ENCODE assay signal across 19 cellular contexts in genomic region chr10:124151466-124152095, GRCh38. TPM values are rescaled to one million over a fixed set of nuclear protein-coding genes. Genes with fewer than 3 reads are reported as not detected.
DNase-seq lines count a peak whose midpoint lies in the region; ATAC-seq and TF ChIP-seq lines count a peak whose summit lies in the region.
"Had no signal": no experiment of that assay in that cellular context is flagged by ENCODE, and none has a peak within 500 bp of the region (broad histone marks: within the 10 kb centered on the region; RNA-seq: fewer than 3 reads in every experiment).

No MANE protein-coding gene starts in this region.

- peaks cover 7% of the 10 kb centered on the region for H3K4me1 Mint-ChIP-seq in activated naive CD4-positive, alpha-beta T cell treated with anti-CD3 and anti-CD28 coated beads for 36 hours (ENCODE audit: low read depth)
- peaks cover 3% of the 10 kb centered on the region for H3K4me1 Mint-ChIP-seq in activated T-helper 2 cell treated with anti-CD3 and anti-CD28 coated beads, Interferon-gamma antibody, Interleukin-2, Interleukin-4, amounts not matched to agents 10 μg/mL and 5 μg/mL and 100 μg/mL, durations not matched to agents 14 hours and 24 hours and 36 hours (ENCODE audit: low read depth)
- H3K4me1 Mint-ChIP-seq: central memory CD8-positive, alpha-beta T cell had no signal

- H3K4me2 ChIP-seq in BLaER1 (peak overlapping the region; percentile 89), OCI-LY1 (ENCODE audit: low read length) (no peak overlapping the region)

- TF ChIP-seq POLR2A in esophagus muscularis mucosa (IDR thresholded peaks at IDR 0.05; ENCODE audit: low read depth) (no peak), lower leg skin (IDR thresholded peaks at IDR 0.05) (no peak)

- H3K36me3 ChIP-seq in BLaER1 (no peaks in the 10 kb centered on the region), OCI-LY1 (ENCODE audit: insufficient read depth, low read length) (no peaks in the 10 kb centered on the region), esophagus muscularis mucosa (no peaks in the 10 kb centered on the region), rectal smooth muscle tissue (ENCODE audit: control insufficient read depth, insufficient read depth, low read length) (no peaks in the 10 kb centered on the region)

- no peaks in the 10 kb centered on the region for H3K9me3 Mint-ChIP-seq in activated naive CD4-positive, alpha-beta T cell treated with anti-CD3 and anti-CD28 coated beads for 36 hours
- no peaks in the 10 kb centered on the region for H3K9me3 Mint-ChIP-seq in activated T-helper 2 cell treated with anti-CD3 and anti-CD28 coated beads, Interferon-gamma antibody, Interleukin-2, Interleukin-4, amounts not matched to agents 10 μg/mL and 5 μg/mL and 100 μg/mL, durations not matched to agents 14 hours and 24 hours and 36 hours
- H3K9me3 Mint-ChIP-seq: natural killer cell had no signal

- TF ChIP-seq CTCF in OCI-LY1 (IDR thresholded peaks at IDR 0.05; ENCODE audit: low read length) (no peak), esophagus muscularis mucosa (IDR thresholded peaks at IDR 0.05) (no peak), lower leg skin (IDR thresholded peaks at IDR 0.05) (no peak)

- no peaks in the 10 kb centered on the region for H3K9me2 ChIP-seq in OCI-LY1 (ENCODE audit: low read depth, low read length)

- no peak overlapping the region for H2AFZ ChIP-seq in OCI-LY1 (ENCODE audit: low read length)

- no peak overlapping the region for H3K9ac ChIP-seq in BLaER1
- no peak overlapping the region for H3K9ac ChIP-seq in OCI-LY1 (ENCODE audit: low read length)
- no peak overlapping the region for H3K9ac ChIP-seq in rectal smooth muscle tissue (ENCODE audit: low read length)

- H3K4me1 ChIP-seq in BLaER1 = peaks cover 87% of the 10 kb centered on the region
- peaks cover 72% of the 10 kb centered on the region for H3K4me1 ChIP-seq in OCI-LY1 (ENCODE audit: insufficient read depth, low read length, severe bottlenecking)
- H3K4me1 ChIP-seq in esophagus muscularis mucosa = peaks cover 31 to 45% (median 40%) of the 10 kb centered on the region in 4 donors
- peaks cover 25% of the 10 kb centered on the region for H3K4me1 ChIP-seq in rectal smooth muscle tissue (ENCODE audit: control insufficient read depth, insufficient read depth, low read length)

- H3K4me3 ChIP-seq in BLaER1 (no peak overlapping the region), OCI-LY1 (ENCODE audit: low read depth, low read length, poor library complexity, severe bottlenecking) (no peak overlapping the region), esophagus muscularis mucosa (no peak overlapping the region), rectal smooth muscle tissue (ENCODE audit: low read length) (no peak overlapping the region), lower leg skin (ENCODE audit: low read depth, poor library complexity, severe bottlenecking) (no peak overlapping the region)

- intact Hi-C loops in esophagus muscularis mucosa (cut with DNase I) = loop anchor here (5.0 to 10.0 kb wide), 2 partner anchors 44 to 233 kb away; no protein-coding TSS in a partner anchor
- intact Hi-C loops in activated naive CD4-positive, alpha-beta T cell treated with anti-CD3 and anti-CD28 coated beads for 36 hours (cut with micrococcal nuclease) = loop anchor here (2.0 to 10.0 kb wide), 4 partner anchors 27 to 1007 kb away; partner anchors contain the start of gene HMX2
- intact Hi-C loops in lower leg skin (cut with DNase I; ENCODE audit: low total_unique reads) = no loop called here
- intact Hi-C loops in activated T-helper 2 cell treated with anti-CD3 and anti-CD28 coated beads, Interferon-gamma antibody, Interleukin-2, Interleukin-4, amounts not matched to agents 10 μg/mL and 5 μg/mL and 100 μg/mL, durations not matched to agents 14 hours and 24 hours and 36 hours (cut with micrococcal nuclease) = no loop called here

- H4K20me1 ChIP-seq in BLaER1 (no peaks in the 10 kb centered on the region), OCI-LY1 (ENCODE audit: insufficient read depth, low read length) (no peaks in the 10 kb centered on the region)

- DNase-seq in esophagus muscularis mucosa (ENCODE audit: extremely low spot score) = no peak
- DNase-seq in activated naive CD4-positive, alpha-beta T cell treated with anti-CD3 and anti-CD28 coated beads for 36 hours = no peak
- no peak for DNase-seq in lower leg skin (ENCODE audit: low spot score in 2 of 2)
- no peak for DNase-seq in activated T-helper 2 cell treated with anti-CD3 and anti-CD28 coated beads, Interferon-gamma antibody, Interleukin-2, Interleukin-4, amounts not matched to agents 10 μg/mL and 5 μg/mL and 100 μg/mL, durations not matched to agents 14 hours and 24 hours and 36 hours (ENCODE audit: low spot score)
- DNase-seq: activated CD4-positive, alpha-beta T cell treated with anti-CD3 and anti-CD28 coated beads for 4 hours; activated T-cell treated with anti-CD3 and anti-CD28 coated beads, Interleukin-2, amount 50 U/mL, for 1 hour; effector memory CD8-positive, alpha-beta T cell; KBM-7; natural killer cell; NCI-H2227 treated with DMSO at 0.1 percent for 48 hours; NK-92 treated with Interleukin-12 subunit alpha and Interleukin-12 subunit beta, amount 100 ng/mL, for 24 hours; stimulated activated CD4-positive, alpha-beta T cell treated with anti-CD3 and anti-CD28 coated beads, Interleukin-4, amount 100 ng/mL, for 24 hours; T-helper 9 cell had no signal

- H3K9me3 ChIP-seq in BLaER1 (no peaks in the 10 kb centered on the region), OCI-LY1 (ENCODE audit: low read length) (no peaks in the 10 kb centered on the region), esophagus muscularis mucosa (no peaks in the 10 kb centered on the region)

- CTCF ChIA-PET in activated naive CD4-positive, alpha-beta T cell treated with anti-CD3 and anti-CD28 coated beads for 36 hours (lab: Charles Lee) = interaction anchor here (0.8 kb wide), 1 partner anchor 157 kb away, joined by 4 read pairs; no protein-coding TSS in a partner anchor

- H3K27ac ChIP-seq in BLaER1 = peak overlapping the region; percentile 75
- H3K27ac ChIP-seq in OCI-LY1 (ENCODE audit: low read depth, low read length, poor library complexity, severe bottlenecking) = peak overlapping the region; percentile 73
- H3K27ac ChIP-seq in esophagus muscularis mucosa (replicated peaks in 1 of 4) = peak overlapping the region; percentile 61 to 78 (median 66)
- H3K27ac ChIP-seq in rectal smooth muscle tissue (ENCODE audit: low read depth, low read length) = peak overlapping the region; percentile 71

- H3K27me3 ChIP-seq in BLaER1 (no peaks in the 10 kb centered on the region), OCI-LY1 (ENCODE audit: insufficient read depth, low read length) (no peaks in the 10 kb centered on the region), esophagus muscularis mucosa (no peaks in the 10 kb centered on the region), rectal smooth muscle tissue (ENCODE audit: control insufficient read depth, insufficient read depth, low read length) (no peaks in the 10 kb centered on the region)

- no peak for ATAC-seq in HG02981 (IDR thresholded peaks at IDR 0.05; ENCODE audit: unreplicated experiment)
- ATAC-seq: effector memory CD8-positive, alpha-beta T cell had no signal

- no peaks in the 10 kb centered on the region for H3F3A ChIP-seq in OCI-LY1 (ENCODE audit: insufficient read depth, low read length)

- no peak overlapping the region for H3K27ac Mint-ChIP-seq in activated naive CD4-positive, alpha-beta T cell treated with anti-CD3 and anti-CD28 coated beads for 36 hours
- no peak overlapping the region for H3K27ac Mint-ChIP-seq in activated T-helper 2 cell treated with anti-CD3 and anti-CD28 coated beads, Interferon-gamma antibody, Interleukin-2, Interleukin-4, amounts not matched to agents 10 μg/mL and 5 μg/mL and 100 μg/mL, durations not matched to agents 14 hours and 24 hours and 36 hours
- H3K27ac Mint-ChIP-seq: natural killer cell had no signal

- peaks cover 16% of the 10 kb centered on the region for H3K27me3 Mint-ChIP-seq in activated naive CD4-positive, alpha-beta T cell treated with anti-CD3 and anti-CD28 coated beads for 36 hours (ENCODE audit: low read depth)
- peaks cover 11% of the 10 kb centered on the region for H3K27me3 Mint-ChIP-seq in activated T-helper 2 cell treated with anti-CD3 and anti-CD28 coated beads, Interferon-gamma antibody, Interleukin-2, Interleukin-4, amounts not matched to agents 10 μg/mL and 5 μg/mL and 100 μg/mL, durations not matched to agents 14 hours and 24 hours and 36 hours (ENCODE audit: low read depth)
- H3K27me3 Mint-ChIP-seq: central memory CD8-positive, alpha-beta T cell had no signal

- no peak overlapping the region for H3K4me3 Mint-ChIP-seq in activated naive CD4-positive, alpha-beta T cell treated with anti-CD3 and anti-CD28 coated beads for 36 hours
- H3K4me3 Mint-ChIP-seq in activated T-helper 2 cell treated with anti-CD3 and anti-CD28 coated beads, Interferon-gamma antibody, Interleukin-2, Interleukin-4, amounts not matched to agents 10 μg/mL and 5 μg/mL and 100 μg/mL, durations not matched to agents 14 hours and 24 hours and 36 hours (ENCODE audit: low read depth) = no peak overlapping the region
- H3K4me3 Mint-ChIP-seq: central memory CD8-positive, alpha-beta T cell; effector memory CD8-positive, alpha-beta T cell; natural killer cell had no signal

- no peaks in the 10 kb centered on the region for H3K79me2 ChIP-seq in OCI-LY1 (ENCODE audit: insufficient read depth, low read length)

- H3K36me3 Mint-ChIP-seq in activated naive CD4-positive, alpha-beta T cell treated with anti-CD3 and anti-CD28 coated beads for 36 hours (ENCODE audit: low read depth) = no peaks in the 10 kb centered on the region
- no peaks in the 10 kb centered on the region for H3K36me3 Mint-ChIP-seq in activated T-helper 2 cell treated with anti-CD3 and anti-CD28 coated beads, Interferon-gamma antibody, Interleukin-2, Interleukin-4, amounts not matched to agents 10 μg/mL and 5 μg/mL and 100 μg/mL, durations not matched to agents 14 hours and 24 hours and 36 hours (ENCODE audit: low read depth)
- H3K36me3 Mint-ChIP-seq: natural killer cell had no signal

- TF ChIP-seq EP300 in esophagus muscularis mucosa (IDR thresholded peaks at IDR 0.05) = no peak

- WGBS in esophagus muscularis mucosa = 86% methylated on average over 7 of the region's 11 CpGs
- 84 to 86% methylated on average over 11 of the region's 11 CpGs for WGBS in lower leg skin, 2 donors

RNA-seq across cellular contexts. Expression of gene CHST15, which starts 58.2 kb away (rescaled TPM):
- total RNA-seq in esophagus muscularis mucosa = 10 to 100 TPM; 48.2 to 76.1 (median 62.5) TPM
- total RNA-seq in activated naive CD4-positive, alpha-beta T cell treated with anti-CD3 and anti-CD28 coated beads for 36 hours = under 1 TPM; 0.47 to 0.50 TPM
- 10 to 100 TPM; 17.6 to 29.8 (median 19.4) TPM for total RNA-seq in lower leg skin
- total RNA-seq in activated T-helper 2 cell treated with anti-CD3 and anti-CD28 coated beads, Interferon-gamma antibody, Interleukin-2, Interleukin-4, amounts not matched to agents 10 μg/mL and 5 μg/mL and 100 μg/mL, durations not matched to agents 14 hours and 24 hours and 36 hours = 0.07 TPM in 1 of 2 replicates, not detected in the other
- total RNA-seq: SK-MEL-5 had no signal

Comparison
In these comparisons a context has a peak if more than half of its experiments do, and no peak if none do; other contexts are left out.
1. RNA of gene CHST15, which starts 58.2 kb away (total RNA-seq): 48.2 to 76.1 TPM in esophagus muscularis mucosa and 17.6 to 29.8 TPM in lower leg skin; 0.47 to 0.50 TPM in activated naive CD4-positive, alpha-beta T cell treated with anti-CD3 and anti-CD28 coated beads for 36 hours and 0.07 TPM in activated T-helper 2 cell treated with anti-CD3 and anti-CD28 coated beads, Interferon-gamma antibody, Interleukin-2, Interleukin-4, amounts not matched to agents 10 μg/mL and 5 μg/mL and 100 μg/mL, durations not matched to agents 14 hours and 24 hours and 36 hours; every median in the first group is over 10 times any median in the second.
2. intact Hi-C loops: an anchor here in esophagus muscularis mucosa (5.0 to 10.0 kb wide) and activated naive CD4-positive, alpha-beta T cell treated with anti-CD3 and anti-CD28 coated beads for 36 hours (2.0 to 10.0 kb wide); none called in lower leg skin and activated T-helper 2 cell treated with anti-CD3 and anti-CD28 coated beads, Interferon-gamma antibody, Interleukin-2, Interleukin-4, amounts not matched to agents 10 μg/mL and 5 μg/mL and 100 μg/mL, durations not matched to agents 14 hours and 24 hours and 36 hours.
3. Peak in every context shown above with its lines, with median percentiles within 50 percentile points of each other: H3K27ac ChIP-seq.